In the genomic region with DNA sequence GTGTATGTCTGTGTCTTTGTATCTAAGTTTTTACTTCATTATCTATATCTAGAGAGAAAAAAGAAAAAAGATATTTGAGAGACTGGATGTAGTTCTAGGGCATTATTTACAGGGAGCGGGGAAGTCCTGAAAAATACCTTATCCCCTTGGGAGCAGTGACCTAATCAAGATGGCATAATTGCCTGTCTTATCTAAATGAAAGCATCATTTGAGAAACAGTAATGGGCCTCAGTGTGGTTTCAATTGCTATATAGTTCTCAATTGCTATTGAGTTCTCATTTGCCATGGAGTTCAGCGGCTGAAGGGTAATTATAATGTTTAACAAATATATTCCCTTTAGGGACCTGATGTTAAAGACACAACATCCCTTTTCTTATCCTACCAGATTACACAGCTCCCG, we compare ENCODE assay signal across 21 cellular contexts.
"Had no signal": no experiment of that assay in that cellular context is flagged by ENCODE, and none has a peak within 500 bp of the region (broad histone marks: within the 10 kb centered on the region; RNA-seq: fewer than 3 reads in every experiment).

No MANE protein-coding gene starts in this region.

- DNase-seq: KBM-7, MV-4-11, NCI-H1048, NCI-H1105, NCI-H146, NCI-H1694 treated with DMSO at 0.1 percent for 48 hours, NCI-H2029 treated with DMSO at 0.1 percent for 48 hours, NCI-H2107, NCI-H2171 treated with DMSO at 0.1 percent for 48 hours, NCI-H345, NCI-H446 treated with DMSO at 0.1 percent for 48 hours, NCI-H510A treated with DMSO at 0.1 percent for 48 hours, NCI-H526, NCI-H82, Right ventricle myocardium superior, RPMI8226, SIG-M5, SK-N-SH, SW 1271, T-cell, T-helper 9 cell had no signal
